In genomic region chr17:79008666-79009387, GRCh38 we compare ENCODE assay signal across 2 cellular contexts.
TF ChIP-seq lines count a peak whose summit lies in the region.

No MANE protein-coding gene starts in this region.

TF ChIP-seq in SK-N-SH, 30 proteins besides CTCF, POLR2A, EP300 and RAD21 (continued from another document):
- TF ChIP-seq, protein P1, sequence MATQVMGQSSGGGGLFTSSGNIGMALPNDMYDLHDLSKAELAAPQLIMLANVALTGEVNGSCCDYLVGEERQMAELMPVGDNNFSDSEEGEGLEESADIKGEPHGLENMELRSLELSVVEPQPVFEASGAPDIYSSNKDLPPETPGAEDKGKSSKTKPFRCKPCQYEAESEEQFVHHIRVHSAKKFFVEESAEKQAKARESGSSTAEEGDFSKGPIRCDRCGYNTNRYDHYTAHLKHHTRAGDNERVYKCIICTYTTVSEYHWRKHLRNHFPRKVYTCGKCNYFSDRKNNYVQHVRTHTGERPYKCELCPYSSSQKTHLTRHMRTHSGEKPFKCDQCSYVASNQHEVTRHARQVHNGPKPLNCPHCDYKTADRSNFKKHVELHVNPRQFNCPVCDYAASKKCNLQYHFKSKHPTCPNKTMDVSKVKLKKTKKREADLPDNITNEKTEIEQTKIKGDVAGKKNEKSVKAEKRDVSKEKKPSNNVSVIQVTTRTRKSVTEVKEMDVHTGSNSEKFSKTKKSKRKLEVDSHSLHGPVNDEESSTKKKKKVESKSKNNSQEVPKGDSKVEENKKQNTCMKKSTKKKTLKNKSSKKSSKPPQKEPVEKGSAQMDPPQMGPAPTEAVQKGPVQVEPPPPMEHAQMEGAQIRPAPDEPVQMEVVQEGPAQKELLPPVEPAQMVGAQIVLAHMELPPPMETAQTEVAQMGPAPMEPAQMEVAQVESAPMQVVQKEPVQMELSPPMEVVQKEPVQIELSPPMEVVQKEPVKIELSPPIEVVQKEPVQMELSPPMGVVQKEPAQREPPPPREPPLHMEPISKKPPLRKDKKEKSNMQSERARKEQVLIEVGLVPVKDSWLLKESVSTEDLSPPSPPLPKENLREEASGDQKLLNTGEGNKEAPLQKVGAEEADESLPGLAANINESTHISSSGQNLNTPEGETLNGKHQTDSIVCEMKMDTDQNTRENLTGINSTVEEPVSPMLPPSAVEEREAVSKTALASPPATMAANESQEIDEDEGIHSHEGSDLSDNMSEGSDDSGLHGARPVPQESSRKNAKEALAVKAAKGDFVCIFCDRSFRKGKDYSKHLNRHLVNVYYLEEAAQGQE (IDR thresholded peaks at IDR 0.05; ENCODE audit: low read depth, low read length) = no peak

TF ChIP-seq in SK-N-SH treated with all-trans-retinoic acid at 6 μM for 48 hours, 23 proteins besides CTCF, POLR2A, EP300 and RAD21 (continued from another document):
- TF ChIP-seq, protein P2, sequence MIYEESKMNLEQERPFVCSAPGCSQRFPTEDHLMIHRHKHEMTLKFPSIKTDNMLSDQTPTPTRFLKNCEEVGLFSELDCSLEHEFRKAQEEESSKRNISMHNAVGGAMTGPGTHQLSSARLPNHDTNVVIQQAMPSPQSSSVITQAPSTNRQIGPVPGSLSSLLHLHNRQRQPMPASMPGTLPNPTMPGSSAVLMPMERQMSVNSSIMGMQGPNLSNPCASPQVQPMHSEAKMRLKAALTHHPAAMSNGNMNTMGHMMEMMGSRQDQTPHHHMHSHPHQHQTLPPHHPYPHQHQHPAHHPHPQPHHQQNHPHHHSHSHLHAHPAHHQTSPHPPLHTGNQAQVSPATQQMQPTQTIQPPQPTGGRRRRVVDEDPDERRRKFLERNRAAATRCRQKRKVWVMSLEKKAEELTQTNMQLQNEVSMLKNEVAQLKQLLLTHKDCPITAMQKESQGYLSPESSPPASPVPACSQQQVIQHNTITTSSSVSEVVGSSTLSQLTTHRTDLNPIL (CRISPR knock-in tag; IDR thresholded peaks at IDR 0.05; ENCODE audit: low read depth) = no peak
- TF ChIP-seq ZNF8 (CRISPR knock-in tag; IDR thresholded peaks at IDR 0.05) (no peak), ESRRG (CRISPR knock-in tag; IDR thresholded peaks at IDR 0.05) (no peak)
